ENCODE assay signal across 8 cellular contexts in the genomic region with DNA sequence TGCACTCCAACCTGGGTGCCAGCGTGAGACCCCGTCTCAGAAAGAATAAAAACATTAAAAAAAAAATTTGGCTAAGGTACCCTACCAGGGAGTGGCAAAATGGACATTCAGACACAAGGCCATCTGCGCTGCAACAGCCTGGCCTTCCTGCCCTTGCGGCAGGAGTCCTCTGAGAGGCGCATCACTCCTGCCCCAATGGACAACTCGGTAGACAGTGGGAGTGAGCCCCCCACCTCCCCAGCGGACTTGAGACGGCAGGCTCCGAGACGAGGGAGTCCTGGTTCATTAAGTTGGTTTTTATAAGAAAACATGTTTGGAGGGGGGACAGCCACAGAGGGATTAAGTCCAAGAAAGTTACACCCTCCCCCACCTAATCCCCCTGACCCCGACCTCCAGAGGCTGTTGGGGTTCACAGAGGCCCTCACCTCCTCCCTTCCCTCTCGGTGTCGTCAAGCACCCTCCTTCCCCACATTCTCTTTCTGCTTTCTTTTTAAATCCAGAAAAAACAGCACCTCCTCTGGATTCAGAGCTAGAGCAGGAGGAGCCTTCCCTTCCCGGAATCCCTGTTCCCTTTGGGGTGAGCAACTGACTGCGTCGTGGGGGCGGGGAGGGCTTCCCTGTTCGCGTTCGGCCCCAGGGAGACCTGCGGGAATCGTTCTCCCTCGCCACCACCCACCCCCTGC. TPM values are rescaled to one million over a fixed set of nuclear protein-coding genes. Genes with fewer than 3 reads are reported as not detected.
DNase-seq lines count a peak whose midpoint lies in the region; ATAC-seq, FAIRE-seq and TF ChIP-seq lines count a peak whose summit lies in the region.

No MANE protein-coding gene starts in this region.

- H4K20me1 ChIP-seq in IMR-90 (ENCODE audit: insufficient read depth, low read length) (peaks cover 31% of the 10 kb centered on the region), astrocyte (ENCODE audit: insufficient read depth, low read length) (peaks cover 30% of the 10 kb centered on the region)

- peak overlapping the region; percentile 95 for H2BK5ac ChIP-seq in IMR-90 (ENCODE audit: low read depth, low read length, poor library complexity, severe bottlenecking)

- H3K9me3 ChIP-seq in IMR-90 (ENCODE audit: control insufficient read depth, insufficient read depth, low read length) (no peaks in the 10 kb centered on the region), astrocyte (ENCODE audit: insufficient read depth, low read depth, low read length) (no peaks in the 10 kb centered on the region)

- TF ChIP-seq CTCF in AG09319 (IDR thresholded peaks at IDR 0.05; ENCODE audit: low read depth, low read length) (peak; percentile 21), IMR-90 (conservative IDR thresholded peaks at IDR 0.05; ENCODE audit: low read depth, low read length) (no peak), astrocyte (IDR thresholded peaks at IDR 0.05; ENCODE audit: insufficient read depth, low read depth, low read length) (no peak)

- H3K27me3 Mint-ChIP-seq in astrocyte (ENCODE audit: low read depth, unreplicated experiment) = peaks cover 14% of the 10 kb centered on the region

- H3K27me3 ChIP-seq in IMR-90 (ENCODE audit: control insufficient read depth, insufficient read depth, low read length) (no peaks in the 10 kb centered on the region), astrocyte (ENCODE audit: insufficient read depth, low read length) (no peaks in the 10 kb centered on the region)

- peak overlapping the region; percentile 91 for H2BK120ac ChIP-seq in IMR-90 (ENCODE audit: low read depth, low read length)

- intact Hi-C loops in IMR-90 (cut with micrococcal nuclease) = loop anchor here (1.0 kb wide), 2 partner anchors 13 to 80 kb away; partner anchors contain the start of gene ETF1

- H3K36me3 ChIP-seq in IMR-90 (ENCODE audit: control insufficient read depth, insufficient read depth, low read length) = peaks cover 18% of the 10 kb centered on the region
- H3K36me3 ChIP-seq in astrocyte (ENCODE audit: insufficient read depth, low read length) = peaks cover 14% of the 10 kb centered on the region

- H3K14ac ChIP-seq in IMR-90 (replicated peaks; ENCODE audit: low read depth, low read length) = peak overlapping the region; percentile 84

- H3K4me1 Mint-ChIP-seq in astrocyte (ENCODE audit: low read depth, unreplicated experiment) = peaks cover 16% of the 10 kb centered on the region

- H3K9me1 ChIP-seq in IMR-90 (ENCODE audit: insufficient read depth, low read length) = peaks cover 14% of the 10 kb centered on the region; the same call in 1 of the 2 replicates

- dilution Hi-C loops in IMR-90 (cut with HindIII; ENCODE audit: low sequenced_read_pairs, unreplicated experiment) = no loop called here

- H4K5ac ChIP-seq in IMR-90 (ENCODE audit: low read depth, low read length) = peak overlapping the region; percentile 51

- peak overlapping the region; percentile 39; the same call in 1 of the 2 replicates for H2BK20ac ChIP-seq in IMR-90 (ENCODE audit: low read depth, low read length)

- no peak for DNase-seq in AG09319 (ENCODE audit: extremely low read depth, low read depth)
- DNase-seq in IMR-90 = no peak
- DNase-seq in astrocyte (ENCODE audit: low read depth) = no peak
- peak; percentile 28 for DNase-seq in kidney tubule cell (ENCODE audit: low spot score)
- DNase-seq in HEK293T (ENCODE audit: extremely low spot score) = no peak
- no peak for DNase-seq in D341Med (ENCODE audit: low spot score)

- H3K27ac ChIP-seq in IMR-90 (ENCODE audit: insufficient read depth, low read length) (peak overlapping the region; percentile 94), astrocyte (ENCODE audit: low read depth, low read length) (peak overlapping the region; percentile 84), temporal lobe (ENCODE audit: low read depth, low read length) (peak overlapping the region; percentile 85)

- H4K8ac ChIP-seq in IMR-90 (ENCODE audit: low read depth in 2 of 2, low read length in 2 of 2) = peak overlapping the region; percentile 86 to 95

- peak overlapping the region; percentile 97 for H3K4ac ChIP-seq in IMR-90 (ENCODE audit: low read depth, low read length)

- peaks cover 13 to 33% of the 10 kb centered on the region in 2 experiments for H3K79me1 ChIP-seq in IMR-90 (ENCODE audit: low read depth in 1 of 2, low read length in 2 of 2)

- peak overlapping the region; percentile 88 for H4K91ac ChIP-seq in IMR-90 (ENCODE audit: insufficient read depth, low read depth, low read length)

- CTCF ChIA-PET in IMR-90 (lab: Yijun Ruan, JAX) = interaction anchor here (0.6 to 2.2 kb wide), 4 partner anchors 8 to 406 kb away, joined by 3 to 10 read pairs (median 3); no protein-coding TSS in a partner anchor
- CTCF ChIA-PET in HEK293T (lab: Yijun Ruan, JAX) = interaction anchor here (0.8 to 5.7 kb wide), 3 partner anchors 10 to 40 kb away, joined by 3 to 40 read pairs (median 4); partner anchors contain the start of gene REEP2

- H2AFZ ChIP-seq in IMR-90 (replicated peaks; ENCODE audit: low read length, poor library complexity) (peak overlapping the region; percentile 100), astrocyte (ENCODE audit: low read depth, low read length) (peak overlapping the region; percentile 73)

- H3K79me2 ChIP-seq in astrocyte (ENCODE audit: insufficient read depth, low read length) = peaks cover 31% of the 10 kb centered on the region

- H3K4me2 ChIP-seq in IMR-90 (ENCODE audit: low read depth, low read length) (peak overlapping the region; percentile 56), astrocyte (ENCODE audit: low read length) (peak overlapping the region; percentile 97)

- TF ChIP-seq RAD21 in IMR-90 (IDR thresholded peaks at IDR 0.05; ENCODE audit: low read length) = no peak

- in situ Hi-C loops in IMR-90 (cut with MboI; ENCODE audit: low sequenced_read_pairs) = no loop called here

- H2AK9ac ChIP-seq in IMR-90 (replicated peaks; ENCODE audit: low read depth, low read length, poor library complexity) = peak overlapping the region; percentile 98

- H3K4me3 ChIP-seq in IMR-90 (ENCODE audit: insufficient read depth, low read depth, low read length) (peak overlapping the region; percentile 60), astrocyte (ENCODE audit: insufficient read depth, low read depth, low read length) (peak overlapping the region; percentile 94)

- H3K36me3 Mint-ChIP-seq in astrocyte (ENCODE audit: low read depth, unreplicated experiment) = peaks cover 16% of the 10 kb centered on the region

- H2AK5ac ChIP-seq in IMR-90 (ENCODE audit: low read depth, low read length) = peak overlapping the region; percentile 96

- H3K18ac ChIP-seq in IMR-90 (ENCODE audit: low read depth, low read length) = peak overlapping the region; percentile 64

- peak overlapping the region; percentile 90 for H3K27ac Mint-ChIP-seq in astrocyte (ENCODE audit: unreplicated experiment)

- POLR2A ChIA-PET in IMR-90 (lab: Charles Lee; ENCODE audit: unreplicated experiment) = no interaction called here
- POLR2A ChIA-PET in HEK293T (lab: Yijun Ruan, JAX) = interaction anchor here (0.7 to 3.0 kb wide), 5 partner anchors 9 to 80 kb away, joined by 3 to 31 read pairs (median 6); partner anchors contain the start of gene ETF1

- FAIRE-seq in astrocyte (lab: Jason Lieb, UNC) = no peak

- H3K56ac ChIP-seq in IMR-90 (ENCODE audit: extremely low read depth, insufficient read depth, low read length) = peak overlapping the region; percentile 86

- H3K4me1 ChIP-seq in IMR-90 (ENCODE audit: control insufficient read depth, insufficient read depth, low read length) (peaks cover 12% of the 10 kb centered on the region; the same call in 1 of the 2 replicates), astrocyte (ENCODE audit: insufficient read depth, low read length) (peaks cover 27% of the 10 kb centered on the region)

- TSS peak; percentile 84 for BruUV-seq in IMR-90 (replicated peaks; lab: Mats Ljungman, UMichigan)

- peaks cover 3% of the 10 kb centered on the region for H3K9me3 Mint-ChIP-seq in astrocyte (ENCODE audit: unreplicated experiment)

- 50% methylated on average over 2 of the region's 23 CpGs; no CpG with 5 or more reads in 1 of the 2 experiments for WGBS in IMR-90 (ENCODE audit: extremely low coverage in 2 of 2, insufficient read length in 1 of 2), 2 experiments

- peak overlapping the region; percentile 86 for H3K9ac ChIP-seq in IMR-90 (ENCODE audit: low read depth, low read length)
- H3K9ac ChIP-seq in astrocyte (ENCODE audit: low read length) = peak overlapping the region; percentile 93

- H3K4me3 Mint-ChIP-seq in astrocyte (ENCODE audit: unreplicated experiment) = peak overlapping the region; percentile 83

- H3K23ac ChIP-seq in IMR-90 (ENCODE audit: low read depth, low read length) = peak overlapping the region; percentile 96; the same call in 1 of the 2 replicates

- TF ChIP-seq POLR2A in IMR-90 (IDR thresholded peaks at IDR 0.05; ENCODE audit: low read depth, low read length) = no peak

- ATAC-seq in IMR-90 (ENCODE audit: low read depth) = no peak
- no peak for ATAC-seq in HG02885 (IDR thresholded peaks at IDR 0.05; ENCODE audit: poor library complexity, unreplicated experiment)

- H2BK15ac ChIP-seq in IMR-90 (ENCODE audit: low read depth, low read length) = peak overlapping the region; percentile 46; the same call in 1 of the 3 replicates

TF ChIP-seq in IMR-90, 13 proteins besides CTCF, POLR2A, EP300 and RAD21:
- no peak for TF ChIP-seq MAFK (IDR thresholded peaks at IDR 0.05; ENCODE audit: low read depth, low read length)

TF ChIP-seq in HEK293T, 16 proteins besides CTCF, POLR2A, EP300 and RAD21 (continues in another document):
- TF ChIP-seq SP1 (IDR thresholded peaks at IDR 0.05) (no peak), CTBP1 (IDR thresholded peaks at IDR 0.05; ENCODE audit: borderline replicate concordance) (no peak), HDGF (IDR thresholded peaks at IDR 0.05; ENCODE audit: borderline replicate concordance) (no peak), TARDBP (IDR thresholded peaks at IDR 0.05) (no peak), LEF1 (IDR thresholded peaks at IDR 0.05; ENCODE audit: borderline replicate concordance) (no peak), ELF4 (IDR thresholded peaks at IDR 0.05) (no peak), NFRKB (IDR thresholded peaks at IDR 0.05) (no peak), BHLHE40 (IDR thresholded peaks at IDR 0.05; ENCODE audit: borderline replicate concordance) (no peak)

RNA-seq across cellular contexts. Expression of gene EGR1, which starts 1.8 kb away (rescaled TPM):
- total RNA-seq in IMR-90 (2012; rRNA removed) = 2.9 and 5.8 TPM in 2 replicates
- 104 and 180 TPM in 2 replicates for polyA plus RNA-seq in IMR-90 (2012; rRNA removed)
- polyA plus RNA-seq in IMR-90 (2012; cell fraction: cytosol; rRNA removed) = 91.6 and 286 TPM in 2 replicates
- polyA plus RNA-seq in IMR-90 (2012; cell fraction: nucleus; rRNA removed; ENCODE audit: low replicate concordance) = 363 and 477 TPM in 2 replicates
- 24.4 and 31.5 TPM in 2 replicates for total RNA-seq in astrocyte
- total RNA-seq in temporal lobe = 3.2 TPM

RNA-seq across cellular contexts. Expression of gene REEP2, which starts 24.6 kb away (rescaled TPM):
- total RNA-seq in IMR-90 (2012; rRNA removed) (12.4 and 20.3 TPM in 2 replicates), astrocyte (16.0 and 17.2 TPM in 2 replicates), temporal lobe (73.5 TPM)
- 17.0 and 17.1 TPM in 2 replicates for polyA plus RNA-seq in IMR-90 (2012; rRNA removed)
- 16.8 and 19.5 TPM in 2 replicates for polyA plus RNA-seq in IMR-90 (2012; cell fraction: cytosol; rRNA removed)
- 50.9 and 55.6 TPM in 2 replicates for polyA plus RNA-seq in IMR-90 (2012; cell fraction: nucleus; rRNA removed; ENCODE audit: low replicate concordance)
